22 cellular contexts compared by ENCODE assay signal in the genomic region with DNA sequence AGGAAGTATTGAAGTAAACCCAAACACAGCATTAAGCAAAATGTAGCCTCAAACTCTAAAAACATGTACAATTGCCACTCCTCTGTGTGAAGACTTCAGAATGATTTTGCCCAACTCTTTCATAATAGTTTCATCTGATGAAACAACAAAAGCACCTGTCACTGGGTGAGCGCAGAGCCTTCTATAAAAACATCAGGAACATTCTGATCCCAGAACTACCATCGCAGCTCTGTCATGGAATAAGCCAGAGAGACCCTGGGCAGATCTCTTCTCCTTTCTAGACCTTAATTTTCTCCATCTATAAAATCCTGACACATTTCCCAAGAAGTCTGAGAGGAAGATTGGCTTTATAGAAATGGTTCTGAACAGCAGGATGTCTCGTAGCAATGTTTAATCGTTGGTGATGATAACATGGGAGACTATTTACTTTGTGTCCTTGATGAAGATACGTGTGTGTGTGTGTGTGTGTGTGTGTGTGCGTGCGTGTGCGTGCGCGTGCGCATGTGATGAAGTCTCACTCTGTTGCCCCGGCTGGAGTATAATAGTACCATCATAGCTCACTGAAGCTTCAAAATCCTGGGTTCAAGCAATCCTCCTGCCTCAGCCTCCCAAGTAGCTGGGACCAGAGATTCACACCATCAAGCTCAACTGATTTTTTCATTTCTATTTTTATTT.
DNase-seq lines count a peak whose midpoint lies in the region; ATAC-seq and TF ChIP-seq lines count a peak whose summit lies in the region.
"Had no signal": no experiment of that assay in that cellular context is flagged by ENCODE, and none has a peak within 500 bp of the region (broad histone marks: within the 10 kb centered on the region; RNA-seq: fewer than 3 reads in every experiment).

No MANE protein-coding gene starts in this region.

- TF ChIP-seq POLR2A in gastrocnemius medialis (IDR thresholded peaks at IDR 0.05) = peak; percentile 81 to 82

- no peaks in the 10 kb centered on the region for H3K9me3 ChIP-seq in left ventricle myocardium inferior (replicated peaks)
- H3K9me3 ChIP-seq in gastrocnemius medialis = no peaks in the 10 kb centered on the region
- H3K9me3 ChIP-seq: HAP-1 had no signal

- peak overlapping the region; percentile 8 for H3K27ac Mint-ChIP-seq in mesothelial cell of epicardium
- no peak overlapping the region for H3K27ac Mint-ChIP-seq in activated T-cell treated with anti-CD3 and anti-CD28 coated beads, Interleukin-2, amount 50 U/mL, for 24 hours
- H3K27ac Mint-ChIP-seq: HFFc6 had no signal

- H3K36me3 ChIP-seq in left ventricle myocardium inferior (peaks cover under 1% of the 10 kb centered on the region), gastrocnemius medialis (no peaks in the 10 kb centered on the region)
- H3K36me3 ChIP-seq: HAP-1 had no signal

- H3K4me3 ChIP-seq in left ventricle myocardium inferior (no peak overlapping the region), gastrocnemius medialis (no peak overlapping the region)
- H3K4me3 ChIP-seq: HAP-1 had no signal

- intact Hi-C loops in left ventricle myocardium superior (cut with micrococcal nuclease) = no loop called here
- intact Hi-C loops in left ventricle myocardium inferior (cut with micrococcal nuclease) = no loop called here
- intact Hi-C loops in gastrocnemius medialis (cut with DNase I; ENCODE audit: low total_unique reads) = loop anchor here (1.0 to 5.0 kb wide), 2 partner anchors 100 to 144 kb away; no protein-coding TSS in a partner anchor

- H3K4me1 ChIP-seq in left ventricle myocardium inferior (peaks cover 21% of the 10 kb centered on the region), gastrocnemius medialis (peaks cover 66 to 76% of the 10 kb centered on the region in 2 donors)
- H3K4me1 ChIP-seq: HAP-1 had no signal

- no peaks in the 10 kb centered on the region for H3K9me3 Mint-ChIP-seq in mesothelial cell of epicardium
- no peaks in the 10 kb centered on the region for H3K9me3 Mint-ChIP-seq in activated T-cell treated with anti-CD3 and anti-CD28 coated beads, Interleukin-2, amount 50 U/mL, for 24 hours
- H3K9me3 Mint-ChIP-seq: HFFc6 had no signal

- no peak overlapping the region for H3K4me3 Mint-ChIP-seq in mesothelial cell of epicardium
- no peak overlapping the region for H3K4me3 Mint-ChIP-seq in activated T-cell treated with anti-CD3 and anti-CD28 coated beads, Interleukin-2, amount 50 U/mL, for 24 hours
- H3K4me3 Mint-ChIP-seq: HFFc6 had no signal

- ATAC-seq in left ventricle myocardium superior = peak; percentile 47
- ATAC-seq in gastrocnemius medialis = peak; percentile 89 to 91
- ATAC-seq in HG02884 (IDR thresholded peaks at IDR 0.05; ENCODE audit: unreplicated experiment) = no peak
- ATAC-seq: Panc1 had no signal

- no peaks in the 10 kb centered on the region for H3K27me3 Mint-ChIP-seq in mesothelial cell of epicardium (ENCODE audit: low read depth)
- no peaks in the 10 kb centered on the region for H3K27me3 Mint-ChIP-seq in activated T-cell treated with anti-CD3 and anti-CD28 coated beads, Interleukin-2, amount 50 U/mL, for 24 hours

- H3K27ac ChIP-seq in left ventricle myocardium inferior (replicated peaks) = no peak overlapping the region
- H3K27ac ChIP-seq in gastrocnemius medialis = peak overlapping the region; percentile 84 to 97 (median 92)
- H3K27ac ChIP-seq: KMS-11, RWPE1 had no signal

- no peak for TF ChIP-seq CTCF in left ventricle myocardium inferior (IDR thresholded peaks at IDR 0.05; ENCODE audit: borderline replicate concordance)
- TF ChIP-seq CTCF in mesothelial cell of epicardium (IDR thresholded peaks at IDR 0.05; ENCODE audit: unreplicated experiment) = no peak
- no peak for TF ChIP-seq CTCF in gastrocnemius medialis (IDR thresholded peaks at IDR 0.05 in 4 of 5, conservative IDR thresholded peaks at IDR 0.05 in 1 of 5)

- DNase-seq in left ventricle myocardium superior = no peak
- no peak for DNase-seq in left ventricle myocardium inferior
- no peak for DNase-seq in mesothelial cell of epicardium (ENCODE audit: low spot score in 2 of 2, unreplicated experiment in 2 of 2)
- DNase-seq in gastrocnemius medialis = peak; percentile 55 to 74
- DNase-seq in globus pallidus (ENCODE audit: low spot score) = no peak
- DNase-seq in activated T-cell treated with anti-CD3 and anti-CD28 coated beads, Interleukin-2, amount 50 U/mL, for 24 hours = no peak
- DNase-seq: DMS153, DND-41, GOT3, HFFc6, NCI-H1092, NCI-H1417 treated with DMSO at 0.1 percent for 48 hours, NCI-H1694 treated with DMSO at 0.1 percent for 48 hours, NCI-H2081, NCI-H2227 treated with DMSO at 0.1 percent for 48 hours, NCI-H526 treated with DMSO at 0.1 percent for 48 hours, SHP77 treated with DMSO at 0.1 percent for 48 hours had no signal

- in situ Hi-C loops in gastrocnemius medialis (cut with MboI; ENCODE audit: low sequenced_read_pairs in 4 of 4) = no loop called here

- H3K4me1 Mint-ChIP-seq in mesothelial cell of epicardium = no peaks in the 10 kb centered on the region
- H3K4me1 Mint-ChIP-seq in activated T-cell treated with anti-CD3 and anti-CD28 coated beads, Interleukin-2, amount 50 U/mL, for 24 hours (ENCODE audit: low read depth) = no peaks in the 10 kb centered on the region

- peaks cover 19% of the 10 kb centered on the region for H3K36me3 Mint-ChIP-seq in mesothelial cell of epicardium
- no peaks in the 10 kb centered on the region for H3K36me3 Mint-ChIP-seq in activated T-cell treated with anti-CD3 and anti-CD28 coated beads, Interleukin-2, amount 50 U/mL, for 24 hours (ENCODE audit: low read depth)

- H3K27me3 ChIP-seq in left ventricle myocardium inferior (ENCODE audit: low read depth) (no peaks in the 10 kb centered on the region), gastrocnemius medialis (no peaks in the 10 kb centered on the region)

Comparison
In these comparisons a context has a peak if more than half of its experiments do, and no peak if none do; other contexts are left out.
1. DNase-seq: peak in gastrocnemius medialis (2 of 2); none in left ventricle myocardium superior (single experiment), left ventricle myocardium inferior (single experiment), mesothelial cell of epicardium (0 of 2), globus pallidus (single experiment) and activated T-cell treated with anti-CD3 and anti-CD28 coated beads, Interleukin-2, amount 50 U/mL, for 24 hours (single experiment).